Comparison of ENCODE assay signal across 1 cellular context in the genomic region with DNA sequence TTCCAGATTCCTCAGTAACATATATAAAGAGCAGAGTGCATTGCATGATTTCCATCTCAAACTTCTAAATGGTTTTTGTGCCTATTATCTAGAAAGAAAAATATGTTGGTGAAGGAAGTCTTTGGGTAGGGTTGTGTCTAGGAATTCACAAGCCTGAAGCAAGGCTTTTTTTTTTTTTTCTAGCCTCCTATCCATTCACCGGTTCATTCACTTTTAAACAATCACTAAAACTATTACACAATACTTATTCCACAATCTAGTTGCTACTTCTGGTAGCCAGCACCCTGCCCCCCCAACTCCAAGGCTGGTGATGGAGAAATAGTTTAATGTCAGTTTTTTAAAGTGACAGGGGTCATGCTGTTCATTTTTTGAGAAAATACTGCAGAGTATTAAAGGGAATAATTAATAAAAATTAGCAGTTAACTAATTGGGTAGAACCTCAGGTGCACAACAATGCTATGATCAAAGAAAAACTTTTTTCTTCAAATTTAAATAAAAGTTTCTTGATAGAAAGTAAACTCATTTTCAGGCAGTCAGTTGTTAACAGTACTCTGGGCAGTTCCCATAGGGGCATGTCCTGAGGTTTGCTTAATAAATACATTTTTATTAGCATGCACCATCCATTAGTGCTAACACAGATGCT.
TF ChIP-seq lines count a peak whose summit lies in the region.

No MANE protein-coding gene starts in this region.

TF ChIP-seq in IMR-90, 13 proteins besides CTCF, POLR2A, EP300 and RAD21:
- peak; percentile 88 for TF ChIP-seq CEBPB (IDR thresholded peaks at IDR 0.05; ENCODE audit: low read depth, low read length)
- TF ChIP-seq RCOR1 (IDR thresholded peaks at IDR 0.05; ENCODE audit: insufficient replicate concordance, low read length): no peak
TF ChIP-seq in IMR-90: peak in this region for 1.
